3 cellular contexts compared by ENCODE assay signal in the genomic region with DNA sequence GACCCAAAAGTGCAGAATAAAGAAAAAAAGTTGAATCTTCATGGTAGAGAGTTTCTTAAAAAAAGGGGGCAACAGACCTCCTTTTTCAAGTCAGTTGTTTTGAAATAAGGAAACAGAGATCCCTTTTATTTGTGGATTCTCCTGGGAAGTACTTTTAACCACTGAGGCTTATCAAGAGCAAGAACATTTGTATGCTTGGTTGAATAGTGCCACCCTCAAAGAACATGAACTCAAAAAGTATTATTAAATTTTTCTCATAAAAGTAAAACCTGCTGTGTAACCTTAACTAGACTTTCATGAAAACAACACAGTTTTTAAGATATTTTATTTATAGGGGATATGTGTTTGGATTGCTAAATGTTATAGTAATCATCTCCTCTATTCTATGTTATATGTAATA.
"Had no signal": no experiment of that assay in that cellular context is flagged by ENCODE, and none has a peak within 500 bp of the region (broad histone marks: within the 10 kb centered on the region; RNA-seq: fewer than 3 reads in every experiment).

Gene DEFB110 (minus strand): TSS at position 101 of the 400 bp plus-strand sequence. CDS start 59 bp downstream, at position 42.

- DNase-seq: GDM1, GF-D8 had no signal

- H3K4me3 ChIP-seq: GM12878 had no signal
